ENCODE assay signal across 8 cellular contexts in genomic region chr1:206979379-206980043, GRCh38. TPM values are rescaled to one million over a fixed set of nuclear protein-coding genes. Genes with fewer than 3 reads are reported as not detected.
DNase-seq lines count a peak whose midpoint lies in the region; ATAC-seq, FAIRE-seq and TF ChIP-seq lines count a peak whose summit lies in the region.

No MANE protein-coding gene starts in this region.

- no peaks in the 10 kb centered on the region for H3K36me3 Mint-ChIP-seq in nephron (ENCODE audit: low read depth)

- TF ChIP-seq EP300 in GM12878 (IDR thresholded peaks at IDR 0.05; ENCODE audit: borderline replicate concordance in 1 of 2, control insufficient read depth in 1 of 2, low read depth in 2 of 2, low read length in 2 of 2), result no peak

- no peak for TF ChIP-seq POLR2A in GM12878 (IDR thresholded peaks at IDR 0.05; ENCODE audit: low read depth, low read length)

- SMC1A ChIA-PET in GM12878 (lab: Charles Lee; ENCODE audit: uncharacterized antibody, unreplicated experiment), result interaction anchor here (0.6 to 8.2 kb wide), 24 partner anchors 9 to 350 kb away, joined by 3 to 148 read pairs (median 4); partner anchors contain the start of genes DYRK3, FCAMR and PIGR

- POLR2A ChIA-PET in GM12878 (lab: Charles Lee), result no interaction called here

- H3K27ac Mint-ChIP-seq in nephron, result no peak overlapping the region

- no peak overlapping the region for H3K4me3 ChIP-seq in GM12878

- intact Hi-C loops in GM12878 (cut with micrococcal nuclease; ENCODE audit: unreplicated experiment), result loop anchor here (1.0 to 5.0 kb wide), 2 partner anchors 44 to 347 kb away; no protein-coding TSS in a partner anchor

- H3K9me3 ChIP-seq in GM12878 (replicated peaks; ENCODE audit: control insufficient read depth, insufficient read depth, low read length), result no peaks in the 10 kb centered on the region

- H3K9me3 Mint-ChIP-seq in nephron, result no peaks in the 10 kb centered on the region

- peak; percentile 35 for DNase-seq in EH (ENCODE audit: low read depth)
- DNase-seq in Kasumi-1 (lab: John Stamatoyannopoulos, UW), result peak; percentile 33 to 63
- DNase-seq in GM12878 (ENCODE audit: low read depth, low spot score), result no peak
- no peak for DNase-seq in NCI-H1048 (lab: John Stamatoyannopoulos, UW)

- no peak overlapping the region for H3K4me3 Mint-ChIP-seq in nephron

- RAD21 ChIA-PET in GM12878 (lab: Charles Lee; ENCODE audit: unreplicated experiment), result interaction anchor here (0.6 to 9.6 kb wide), 15 partner anchors 12 to 348 kb away, joined by 3 to 192 read pairs (median 3); partner anchors contain the start of gene FCMR

- peak; percentile 72 for ATAC-seq in GM12878
- ATAC-seq in HG03460 (IDR thresholded peaks at IDR 0.05; ENCODE audit: unreplicated experiment), result no peak
- no peak for ATAC-seq in GM19328 (IDR thresholded peaks at IDR 0.05; ENCODE audit: unreplicated experiment)
- ATAC-seq in HG03175 (IDR thresholded peaks at IDR 0.05; ENCODE audit: unreplicated experiment), result no peak

- no peaks in the 10 kb centered on the region for H3K27me3 ChIP-seq in GM12878 (replicated peaks in 1 of 2; ENCODE audit: control insufficient read depth in 2 of 2, insufficient read depth in 2 of 2, low read length in 1 of 2)

- TF ChIP-seq CTCF in GM12878 (IDR thresholded peaks at IDR 0.05 in 2 of 3, conservative IDR thresholded peaks at IDR 0.05 in 1 of 3; ENCODE audit: control insufficient read depth in 2 of 3, extremely low read depth in 1 of 3, insufficient read depth in 1 of 3, low read depth in 3 of 3, low read length in 3 of 3) (peak; percentile 62 to 70 (median 66); a peak in 5 of 6 replicates), nephron (IDR thresholded peaks at IDR 0.05; ENCODE audit: unreplicated experiment in 3 of 3) (peak; percentile 43 to 59 (median 52))

- no peaks in the 10 kb centered on the region for H3K4me1 Mint-ChIP-seq in nephron

- H3K27ac ChIP-seq in GM12878 (ENCODE audit: control insufficient read depth, insufficient read depth), result no peak overlapping the region

- peak; percentile 92 for TF ChIP-seq RAD21 in GM12878 (IDR thresholded peaks at IDR 0.05; ENCODE audit: insufficient read depth, low read depth, low read length)

- no peaks in the 10 kb centered on the region for H3K79me2 ChIP-seq in GM12878 (ENCODE audit: control insufficient read depth, insufficient read depth, low read length)

- in situ Hi-C loops in GM12878 (cut with MboI), result loop anchor here (5.0 kb wide), 3 partner anchors 112 to 252 kb away; partner anchors contain the start of gene IL20

- no peak overlapping the region for H3K4me2 ChIP-seq in GM12878 (ENCODE audit: control insufficient read depth, insufficient read depth)

- H2AFZ ChIP-seq in GM12878 (ENCODE audit: control insufficient read depth, low read depth, low read length), result no peak overlapping the region

- H4K20me1 ChIP-seq in GM12878 (ENCODE audit: control insufficient read depth, insufficient read depth), result no peaks in the 10 kb centered on the region

- H3K4me1 ChIP-seq in GM12878 (ENCODE audit: control insufficient read depth, insufficient read depth, low read length), result no peaks in the 10 kb centered on the region

- peaks cover 29% of the 10 kb centered on the region for H3K27me3 Mint-ChIP-seq in nephron (ENCODE audit: low read depth)

- no peaks in the 10 kb centered on the region for H3K36me3 ChIP-seq in GM12878 (ENCODE audit: control insufficient read depth in 2 of 2, insufficient read depth in 2 of 2, low read length in 1 of 2)

- CTCF ChIA-PET in GM12878 (lab: Yijun Ruan, JAX), result interaction anchor here (0.6 to 12.2 kb wide), 26 partner anchors 10 to 500 kb away, joined by 3 to 314 read pairs (median 26); partner anchors contain the start of genes DYRK3, FCAMR, IL20 and PIGR

- 66% methylated on average over 3 of the region's 3 CpGs for WGBS in GM12878 (ENCODE audit: insufficient coverage, insufficient replicate concordance, low lambda C conversion rate, missing lambda C conversion rate)

- no TSS peak for BruUV-seq in GM12878 (replicated peaks; lab: Mats Ljungman, UMichigan)

- H3K9ac ChIP-seq in GM12878 (ENCODE audit: control insufficient read depth, insufficient read depth, low read length), result no peak overlapping the region

- FAIRE-seq in GM12878 (lab: Jason Lieb, UNC), result no peak

RNA-seq across cellular contexts. Expression of gene FCAMR, which starts 9.3 kb away (rescaled TPM):
- total RNA-seq in GM12878 (2013; cell fraction: nucleolus; rRNA removed), result 0.24 TPM in 1 of 2 replicates, not detected in the other
- total RNA-seq in GM12878 (2014; rRNA removed) (0.06 and 0.16 TPM in 2 replicates), GM12878 (2014; rRNA removed; fragmentation: Illumina TruSeq; extraction: Trizol) (0.04 and 0.14 TPM in 2 replicates), GM12878 (2021) (not detected in 2 replicates)
- not detected for polyA plus RNA-seq in GM12878 (2011; ENCODE audit: low read depth)
- polyA plus RNA-seq in GM12878 (2011; rRNA removed) (0.08 TPM in 1 of 2 replicates, not detected in the other), GM12878 (2014; fragmentation: Illumina TruSeq; extraction: Trizol) (0.04 and 0.11 TPM in 2 replicates), GM12878 (2014; fragmentation: Nextera tagmentation; extraction: Ambion mirVana) (under 1 TPM in 1 of 2 experiments, not detected in 1; 0.05 TPM), GM12878 (2014; rRNA removed) (0.15 and 0.16 TPM in 2 replicates), GM12878 (2016; fragmentation: Nextera tagmentation; extraction: Ambion mirVana) (under 1 TPM in 1 of 2 experiments, not detected in 1; 0.14 TPM)
- polyA plus RNA-seq in GM12878 (2011; cell fraction: cytosol; rRNA removed), result 0.08 and 0.12 TPM in 2 replicates
- polyA plus RNA-seq in GM12878 (2011; cell fraction: nucleus; rRNA removed), result 0.13 TPM in 1 of 2 replicates, not detected in the other
- polyA plus RNA-seq in GM12878 (2012), result 0.09 TPM in 1 of 2 replicates, not detected in the other
- polyA minus RNA-seq in GM12878 (2011; rRNA and poly(A)+ RNA removed), result 0.10 and 0.22 TPM in 2 replicates
- polyA minus RNA-seq in GM12878 (2011; cell fraction: cytosol; rRNA and poly(A)+ RNA removed), result not detected in 2 replicates
- 0.19 and 0.24 TPM in 2 replicates for polyA minus RNA-seq in GM12878 (2011; cell fraction: nucleus; rRNA and poly(A)+ RNA removed)

RNA-seq across cellular contexts. Expression of gene PIGR, which starts 33.2 kb away (rescaled TPM):
- total RNA-seq in GM12878 (2013; cell fraction: nucleolus; rRNA removed), result 0.59 and 0.61 TPM in 2 replicates
- total RNA-seq in GM12878 (2014; rRNA removed) (1.6 and 1.8 TPM in 2 replicates), GM12878 (2014; rRNA removed; fragmentation: Illumina TruSeq; extraction: Trizol) (7.6 and 7.9 TPM in 2 replicates), GM12878 (2021) (4.7 and 5.0 TPM in 2 replicates)
- 1.3 TPM for polyA plus RNA-seq in GM12878 (2011; ENCODE audit: low read depth)
- polyA plus RNA-seq in GM12878 (2011; rRNA removed) (1.7 and 1.8 TPM in 2 replicates), GM12878 (2014; fragmentation: Illumina TruSeq; extraction: Trizol) (4.1 and 14.3 TPM in 2 replicates), GM12878 (2014; fragmentation: Nextera tagmentation; extraction: Ambion mirVana) (1 to 10 TPM; 1.1 to 2.0 TPM), GM12878 (2014; rRNA removed) (1.7 and 2.4 TPM in 2 replicates), GM12878 (2016; fragmentation: Nextera tagmentation; extraction: Ambion mirVana) (1 to 10 TPM in 1 of 2 experiments, under 1 TPM in 1; 0.96 to 1.2 TPM)
- 0.92 and 0.93 TPM in 2 replicates for polyA plus RNA-seq in GM12878 (2011; cell fraction: cytosol; rRNA removed)
- 1.0 TPM in 2 replicates for polyA plus RNA-seq in GM12878 (2011; cell fraction: nucleus; rRNA removed)
- 2.4 and 5.4 TPM in 2 replicates for polyA plus RNA-seq in GM12878 (2012)
- 3.9 and 4.7 TPM in 2 replicates for polyA minus RNA-seq in GM12878 (2011; rRNA and poly(A)+ RNA removed)
- polyA minus RNA-seq in GM12878 (2011; cell fraction: cytosol; rRNA and poly(A)+ RNA removed), result 1.9 and 3.5 TPM in 2 replicates
- polyA minus RNA-seq in GM12878 (2011; cell fraction: nucleus; rRNA and poly(A)+ RNA removed), result 4.5 and 5.0 TPM in 2 replicates

RNA-seq across cellular contexts. Expression of gene C1orf116, which starts 53.0 kb away (rescaled TPM):
- not detected in 2 replicates for total RNA-seq in GM12878 (2013; cell fraction: nucleolus; rRNA removed)
- total RNA-seq in GM12878 (2014; rRNA removed) (not detected in 2 replicates), GM12878 (2014; rRNA removed; fragmentation: Illumina TruSeq; extraction: Trizol) (not detected in 2 replicates), GM12878 (2021) (0.03 and 0.08 TPM in 2 replicates)
- polyA plus RNA-seq in GM12878 (2011; ENCODE audit: low read depth), result not detected
- polyA plus RNA-seq in GM12878 (2011; rRNA removed) (0.01 TPM in 1 of 2 replicates, not detected in the other), GM12878 (2014; fragmentation: Illumina TruSeq; extraction: Trizol) (not detected in 2 replicates), GM12878 (2014; fragmentation: Nextera tagmentation; extraction: Ambion mirVana) (not detected), GM12878 (2014; rRNA removed) (not detected in 2 replicates), GM12878 (2016; fragmentation: Nextera tagmentation; extraction: Ambion mirVana) (not detected)
- polyA plus RNA-seq in GM12878 (2011; cell fraction: cytosol; rRNA removed), result 0.01 TPM in 1 of 2 replicates, not detected in the other
- not detected in 2 replicates for polyA plus RNA-seq in GM12878 (2011; cell fraction: nucleus; rRNA removed)
- 0.04 TPM in 1 of 2 replicates, not detected in the other for polyA plus RNA-seq in GM12878 (2012)
- not detected in 2 replicates for polyA minus RNA-seq in GM12878 (2011; rRNA and poly(A)+ RNA removed)
- not detected in 2 replicates for polyA minus RNA-seq in GM12878 (2011; cell fraction: cytosol; rRNA and poly(A)+ RNA removed)
- polyA minus RNA-seq in GM12878 (2011; cell fraction: nucleus; rRNA and poly(A)+ RNA removed), result not detected in 2 replicates

RNA-seq across cellular contexts. Expression of gene FCMR, which starts 57.8 kb away (rescaled TPM):
- total RNA-seq in GM12878 (2013; cell fraction: nucleolus; rRNA removed), result 279 and 312 TPM in 2 replicates
- total RNA-seq in GM12878 (2014; rRNA removed), result 112 and 125 TPM in 2 replicates
- total RNA-seq in GM12878 (2014; rRNA removed; fragmentation: Illumina TruSeq; extraction: Trizol), result 95.3 and 97.0 TPM in 2 replicates
- 191 and 207 TPM in 2 replicates for total RNA-seq in GM12878 (2021)
- polyA plus RNA-seq in GM12878 (2011; ENCODE audit: low read depth), result 172 TPM
- polyA plus RNA-seq in GM12878 (2011; rRNA removed), result 110 and 200 TPM in 2 replicates
- polyA plus RNA-seq in GM12878 (2011; cell fraction: cytosol; rRNA removed), result 276 and 324 TPM in 2 replicates
- polyA plus RNA-seq in GM12878 (2011; cell fraction: nucleus; rRNA removed), result 227 and 311 TPM in 2 replicates
- 247 and 253 TPM in 2 replicates for polyA plus RNA-seq in GM12878 (2012)
- polyA plus RNA-seq in GM12878 (2014; fragmentation: Illumina TruSeq; extraction: Trizol), result 245 and 297 TPM in 2 replicates
- polyA plus RNA-seq in GM12878 (2014; fragmentation: Nextera tagmentation; extraction: Ambion mirVana), result 10 to 100 TPM; 79.7 to 81.7 TPM
- polyA plus RNA-seq in GM12878 (2014; rRNA removed), result 155 and 157 TPM in 2 replicates
- polyA plus RNA-seq in GM12878 (2016; fragmentation: Nextera tagmentation; extraction: Ambion mirVana), result 100 to 1,000 TPM; 107 to 120 TPM
- polyA minus RNA-seq in GM12878 (2011; rRNA and poly(A)+ RNA removed), result 217 and 266 TPM in 2 replicates
- 72.0 and 80.5 TPM in 2 replicates for polyA minus RNA-seq in GM12878 (2011; cell fraction: cytosol; rRNA and poly(A)+ RNA removed)
- polyA minus RNA-seq in GM12878 (2011; cell fraction: nucleus; rRNA and poly(A)+ RNA removed), result 80.6 and 107 TPM in 2 replicates

Comparison
In these comparisons a context has a peak if more than half of its experiments do, and no peak if none do; other contexts are left out.
1. DNase-seq: peak in EH (single experiment) and Kasumi-1 (2 of 2); none in GM12878 (single experiment) and NCI-H1048 (single experiment).